1 cellular context compared by ENCODE assay signal in the genomic region with DNA sequence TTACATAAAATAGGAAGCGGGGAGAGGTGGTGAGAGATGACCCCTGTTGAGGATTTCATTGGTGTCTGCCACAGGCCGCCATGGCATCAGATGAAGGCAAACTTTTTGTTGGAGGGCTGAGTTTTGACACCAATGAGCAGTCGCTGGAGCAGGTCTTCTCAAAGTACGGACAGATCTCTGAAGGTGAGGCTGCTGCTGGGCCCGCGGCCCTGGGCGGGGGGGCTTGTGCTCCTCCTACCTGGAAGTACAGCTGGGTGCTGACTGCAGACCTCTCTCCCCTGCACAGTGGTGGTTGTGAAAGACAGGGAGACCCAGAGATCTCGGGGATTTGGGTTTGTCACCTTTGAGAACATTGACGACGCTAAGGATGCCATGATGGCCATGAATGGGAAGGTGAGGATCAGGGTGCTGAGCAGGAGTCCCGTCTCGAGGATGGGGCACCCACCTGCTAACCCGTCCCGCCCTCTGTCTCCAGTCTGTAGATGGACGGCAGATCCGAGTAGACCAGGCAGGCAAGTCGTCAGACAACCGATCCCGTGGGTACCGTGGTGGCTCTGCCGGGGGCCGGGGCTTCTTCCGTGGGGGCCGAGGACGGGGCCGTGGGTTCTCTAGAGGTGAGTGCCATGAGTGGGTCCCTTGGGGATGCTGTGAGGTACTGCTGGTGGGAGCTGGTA.
TF ChIP-seq lines count a peak whose summit lies in the region.

No MANE protein-coding gene starts in this region.

TF ChIP-seq in liver, 16 proteins besides CTCF, POLR2A, EP300 and RAD21 (continued from another document):
- no peak for TF ChIP-seq MAX (IDR thresholded peaks at IDR 0.05)
- no peak for TF ChIP-seq GABPA (IDR thresholded peaks at IDR 0.05 in 1 of 2, conservative IDR thresholded peaks at IDR 0.05 in 1 of 2)
